In genomic region chr4:41405464-41405863, GRCh38 we compare ENCODE assay signal across 26 cellular contexts.
DNase-seq lines count a peak whose midpoint lies in the region; ATAC-seq, FAIRE-seq and TF ChIP-seq lines count a peak whose summit lies in the region.
"Had no signal": no experiment of that assay in that cellular context is flagged by ENCODE, and none has a peak within 500 bp of the region (broad histone marks: within the 10 kb centered on the region; RNA-seq: fewer than 3 reads in every experiment).

No MANE protein-coding gene starts in this region.

- TF ChIP-seq EP300 in A549 (IDR thresholded peaks at IDR 0.05): no peak
- TF ChIP-seq EP300 in K562 (IDR thresholded peaks at IDR 0.05; ENCODE audit: low read length): no peak
- TF ChIP-seq EP300 in neural cell (conservative IDR thresholded peaks at IDR 0.05; ENCODE audit: poor library complexity, severe bottlenecking): no peak

- H3K79me2 ChIP-seq in K562 (ENCODE audit: control insufficient read depth, insufficient read depth, low read length) (no peaks in the 10 kb centered on the region), neural cell (replicated peaks; ENCODE audit: insufficient read depth, low read length) (peaks cover 3% of the 10 kb centered on the region)

- H3K4me3 ChIP-seq in A549: no peak overlapping the region
- H3K4me3 ChIP-seq in K562: no peak overlapping the region
- H3K4me3 ChIP-seq in neural cell (ENCODE audit: low read length): no peak overlapping the region
- no peak overlapping the region for H3K4me3 ChIP-seq in colonic mucosa
- H3K4me3 ChIP-seq: PC-9, SK-N-MC had no signal

- no peaks in the 10 kb centered on the region for H4K20me1 ChIP-seq in K562 (replicated peaks; ENCODE audit: control insufficient read depth, insufficient read depth, low read length)
- H4K20me1 ChIP-seq in neural cell (ENCODE audit: insufficient read depth): no peaks in the 10 kb centered on the region

- H3K9ac ChIP-seq in K562 (ENCODE audit: insufficient read depth in 1 of 2, low read depth in 2 of 2, low read length in 2 of 2): no peak overlapping the region
- peak overlapping the region; percentile 47 for H3K9ac ChIP-seq in neural cell (ENCODE audit: low read length)
- H3K9ac ChIP-seq in colonic mucosa (ENCODE audit: low read depth in 2 of 2, low read length in 2 of 2): no peak overlapping the region

- H3K27ac ChIP-seq in A549 (peak overlapping the region; percentile 79 to 87), K562 (ENCODE audit: extremely low read depth, low read depth, low read length) (no peak overlapping the region), neural cell (ENCODE audit: low read length) (peak overlapping the region; percentile 79), colonic mucosa (no peak overlapping the region)
- H3K27ac ChIP-seq: PC-9, SK-N-MC had no signal

- ATAC-seq in A549 (peak; percentile 30 to 42; a peak in 2 of 6 replicates), K562 (no peak), GM18505 (IDR thresholded peaks at IDR 0.05; ENCODE audit: unreplicated experiment) (no peak)

- intact Hi-C loops in K562 (cut with micrococcal nuclease) (no loop called here), colonic mucosa (cut with DNase I) (no loop called here)

- no peak for DNase-seq in A549 (ENCODE audit: low read depth in 1 of 2, low spot score in 1 of 2)
- peak; percentile 28 for DNase-seq in NCI-H460 (ENCODE audit: extremely low read depth, low read depth)
- no peak for DNase-seq in K562 (ENCODE audit: extremely low read depth in 1 of 4, low spot score in 3 of 4)
- DNase-seq in colonic mucosa: no peak
- DNase-seq in activated CD8-positive, alpha-beta memory T cell treated with anti-CD3 and anti-CD28 coated beads, Interleukin-2, amount 50 U/mL, for 48 hours: no peak
- DNase-seq in hepatic stellate cell (ENCODE audit: low spot score): no peak
- DNase-seq: 8988T; AML-193; C1 segment of cervical spinal cord; CD8-positive, alpha-beta memory T cell; EL; GF-D8; KBM-7; MM.1S; NCI-H1048; NCI-H1417 treated with DMSO at 0.1 percent for 48 hours; NCI-H187 treated with DMSO at 0.1 percent for 48 hours; NCI-H2107; NCI-H510A treated with DMSO at 0.1 percent for 48 hours; NCI-H748 treated with DMSO at 0.1 percent for 48 hours; PC-9; RPMI8226 had no signal

- 52% methylated on average over 1 of the region's 1 CpG for WGBS in A549 (ENCODE audit: missing lambda C conversion rate)
- 0% methylated on average over 1 of the region's 1 CpG for WGBS in K562 (ENCODE audit: insufficient coverage, low coverage, missing lambda C conversion rate)

- H3K9me1 ChIP-seq in K562 (ENCODE audit: control insufficient read depth, insufficient read depth, low read length): no peaks in the 10 kb centered on the region

- no peaks in the 10 kb centered on the region for H3K9me2 ChIP-seq in neural cell (ENCODE audit: insufficient read depth, low read length)

- POLR2A ChIA-PET in A549 (lab: Yijun Ruan, JAX): interaction anchor here (1.0 to 1.4 kb wide), 2 partner anchors 44 to 120 kb away, joined by 4 to 7 read pairs; no protein-coding TSS in a partner anchor
- POLR2A ChIA-PET in K562 (lab: Yijun Ruan, JAX): no interaction called here

- TF ChIP-seq CTCF in A549 (IDR thresholded peaks at IDR 0.05) (no peak), K562 (IDR thresholded peaks at IDR 0.05 in 2 of 3, conservative IDR thresholded peaks at IDR 0.05 in 1 of 3; ENCODE audit: insufficient read depth in 2 of 3, low read depth in 1 of 3, low read length in 3 of 3) (no peak), neural cell (IDR thresholded peaks at IDR 0.05; ENCODE audit: poor library complexity, severe bottlenecking) (no peak), colonic mucosa (IDR thresholded peaks at IDR 0.05) (no peak)

- H2AFZ ChIP-seq in K562 (ENCODE audit: low read depth, low read length) (no peak overlapping the region), neural cell (ENCODE audit: low read depth, low read length) (no peak overlapping the region)
- H2AFZ ChIP-seq: PC-9 had no signal

- H3K4me1 ChIP-seq in A549: peaks cover 67% of the 10 kb centered on the region
- H3K4me1 ChIP-seq in K562 (replicated peaks in 1 of 2; ENCODE audit: control insufficient read depth in 2 of 2, insufficient read depth in 2 of 2, low read length in 2 of 2): no peaks in the 10 kb centered on the region
- H3K4me1 ChIP-seq in colonic mucosa: no peaks in the 10 kb centered on the region

- FAIRE-seq in A549 (lab: Jason Lieb, UNC) (no peak), K562 (lab: Jason Lieb, UNC) (no peak)
- FAIRE-seq: H54 had no signal

- TF ChIP-seq RAD21 in A549 (conservative IDR thresholded peaks at IDR 0.05 in 1 of 2, IDR thresholded peaks at IDR 0.05 in 1 of 2) (no peak), K562 (CRISPR knock-in tag; conservative IDR thresholded peaks at IDR 0.05 in 1 of 2, IDR thresholded peaks at IDR 0.05 in 1 of 2) (no peak), neural cell (conservative IDR thresholded peaks at IDR 0.05) (no peak)

- peak overlapping the region; percentile 59 for H3K4me2 ChIP-seq in A549
- H3K4me2 ChIP-seq in K562 (ENCODE audit: insufficient read depth, low read length): no peak overlapping the region
- H3K4me2 ChIP-seq in neural cell (ENCODE audit: low read length): no peak overlapping the region
- H3K4me2 ChIP-seq: PC-9 had no signal

- H3K27me3 ChIP-seq in K562 (ENCODE audit: control insufficient read depth in 2 of 2, insufficient read depth in 2 of 2, low read length in 2 of 2): no peaks in the 10 kb centered on the region; a peak in 1 of 5 replicates
- no peaks in the 10 kb centered on the region for H3K27me3 ChIP-seq in neural cell (ENCODE audit: insufficient read depth, low read depth, low read length)
- no peaks in the 10 kb centered on the region for H3K27me3 ChIP-seq in colonic mucosa

- CTCF ChIA-PET in A549 (lab: Yijun Ruan, JAX): no interaction called here
- CTCF ChIA-PET in K562 (lab: Yijun Ruan, JAX; ENCODE audit: low intra/inter-chr PET ratio): no interaction called here

- TF ChIP-seq POLR2A in A549 (IDR thresholded peaks at IDR 0.05; ENCODE audit: low read length) (no peak), K562 (conservative IDR thresholded peaks at IDR 0.05) (no peak), GM18505 (IDR thresholded peaks at IDR 0.05; ENCODE audit: borderline replicate concordance, extremely low read depth, insufficient read depth, insufficient read length) (no peak)

- no TSS peak for BruUV-seq in K562 (replicated peaks; lab: Mats Ljungman, UMichigan)

- no peaks in the 10 kb centered on the region for H3F3A ChIP-seq in neural cell (ENCODE audit: insufficient read depth, low read length, poor library complexity, severe bottlenecking)

- no peaks in the 10 kb centered on the region for H3K36me3 ChIP-seq in K562 (ENCODE audit: control insufficient read depth, insufficient read depth, low read length)
- H3K36me3 ChIP-seq in neural cell (ENCODE audit: insufficient read depth, low read length): no peaks in the 10 kb centered on the region
- no peaks in the 10 kb centered on the region for H3K36me3 ChIP-seq in colonic mucosa

- in situ Hi-C loops in K562 (cut with MboI): no loop called here

- H3K9me3 ChIP-seq in A549 (no peaks in the 10 kb centered on the region), K562 (replicated peaks; ENCODE audit: control insufficient read depth, insufficient read depth, low read depth, low read length) (no peaks in the 10 kb centered on the region), neural cell (ENCODE audit: low read length) (no peaks in the 10 kb centered on the region), colonic mucosa (no peaks in the 10 kb centered on the region)

TF ChIP-seq in A549, 52 proteins besides CTCF, POLR2A, EP300 and RAD21 (continues in another document):
- TF ChIP-seq MAX (IDR thresholded peaks at IDR 0.05) (no peak), ELK1 (IDR thresholded peaks at IDR 0.05; ENCODE audit: low read depth, low read length) (no peak)

TF ChIP-seq in K562, 482 proteins besides CTCF, POLR2A, EP300 and RAD21:
- TF ChIP-seq GTF2E2 (tag; IDR thresholded peaks at IDR 0.05): no peak
- peak; percentile 72 for TF ChIP-seq ZNF239 (CRISPR knock-in tag; IDR thresholded peaks at IDR 0.05)

TF ChIP-seq in neural cell, 6 proteins besides CTCF, POLR2A, EP300 and RAD21:
- TF ChIP-seq TAF1 (IDR thresholded peaks at IDR 0.05; ENCODE audit: low read depth) (no peak), POLR2AphosphoS5 (IDR thresholded peaks at IDR 0.05) (no peak), MXI1 (conservative IDR thresholded peaks at IDR 0.05; ENCODE audit: poor library complexity, severe bottlenecking) (no peak), REST (IDR thresholded peaks at IDR 0.05; ENCODE audit: borderline replicate concordance) (no peak), EZH2 (IDR thresholded peaks at IDR 0.05; ENCODE audit: borderline replicate concordance, insufficient read depth, low read length, poor library complexity, severe bottlenecking) (no peak), SMC3 (conservative IDR thresholded peaks at IDR 0.05; ENCODE audit: poor library complexity) (no peak)

Comparison
In these comparisons a context has a peak if more than half of its experiments do, and no peak if none do; other contexts are left out.
1. ATAC-seq: peak in A549 (2 of 2); none in K562 (single experiment) and GM18505 (single experiment).
2. H3K27ac ChIP-seq: peak in A549 (2 of 2) and neural cell (single experiment); none in K562 (single experiment) and colonic mucosa (single experiment).